In genomic region chrX:10110316-10110932, GRCh38 we compare ENCODE assay signal across 10 cellular contexts. TPM values are rescaled to one million over a fixed set of nuclear protein-coding genes. Genes with fewer than 3 reads are reported as not detected.
DNase-seq lines count a peak whose midpoint lies in the region; ATAC-seq and TF ChIP-seq lines count a peak whose summit lies in the region.
"Had no signal": no experiment of that assay in that cellular context is flagged by ENCODE, and none has a peak within 500 bp of the region (broad histone marks: within the 10 kb centered on the region; RNA-seq: fewer than 3 reads in every experiment).

No MANE protein-coding gene starts in this region.

- peaks cover 2% of the 10 kb centered on the region for H3K79me1 ChIP-seq in neuronal stem cell (ENCODE audit: low read depth, low read length)

- no peaks in the 10 kb centered on the region for H3K36me3 ChIP-seq in CD4-positive, CD25-positive, alpha-beta regulatory T cell (ENCODE audit: control insufficient read depth, insufficient read depth, low read length)
- H3K36me3 ChIP-seq in neuronal stem cell (replicated peaks in 1 of 2; ENCODE audit: control insufficient read depth in 2 of 2, insufficient read depth in 2 of 2, low read length in 2 of 2) (peaks cover 1 to 4% of the 10 kb centered on the region in 2 donors), endodermal cell (ENCODE audit: control insufficient read depth, insufficient read depth, low read length) (no peaks in the 10 kb centered on the region)

- H2BK5ac ChIP-seq in neuronal stem cell (ENCODE audit: low read length), result no peak overlapping the region

- intact Hi-C loops in Calu3 (cut with micrococcal nuclease; ENCODE audit: unreplicated experiment), result no loop called here

- no peak overlapping the region for H2BK120ac ChIP-seq in neuronal stem cell (ENCODE audit: low read depth, low read length)

- H3K4me2 ChIP-seq in neuronal stem cell (ENCODE audit: insufficient read depth, low read length, poor library complexity, severe bottlenecking), result no peak overlapping the region

- peak overlapping the region; percentile 96 to 98 (median 97) for H3K27ac Mint-ChIP-seq in CD4-positive, CD25-positive, alpha-beta regulatory T cell
- peak overlapping the region; percentile 100 for H3K27ac Mint-ChIP-seq in activated naive CD8-positive, alpha-beta T cell treated with anti-CD3 and anti-CD28 coated beads, Interleukin-2, amount 10 ng/mL, durations not matched to agents 7 days and 5 days
- H3K27ac Mint-ChIP-seq in progenitor cell of endocrine pancreas, result no peak overlapping the region
- no peak overlapping the region for H3K27ac Mint-ChIP-seq in endodermal cell
- no peak overlapping the region for H3K27ac Mint-ChIP-seq in Calu3 (ENCODE audit: unreplicated experiment)

- H3K27me3 Mint-ChIP-seq in CD4-positive, CD25-positive, alpha-beta regulatory T cell, result no peaks in the 10 kb centered on the region
- no peaks in the 10 kb centered on the region for H3K27me3 Mint-ChIP-seq in activated naive CD8-positive, alpha-beta T cell treated with anti-CD3 and anti-CD28 coated beads, Interleukin-2, amount 10 ng/mL, durations not matched to agents 7 days and 5 days
- no peaks in the 10 kb centered on the region for H3K27me3 Mint-ChIP-seq in progenitor cell of endocrine pancreas
- no peaks in the 10 kb centered on the region for H3K27me3 Mint-ChIP-seq in endodermal cell (ENCODE audit: insufficient read depth)
- H3K27me3 Mint-ChIP-seq in Calu3 (ENCODE audit: unreplicated experiment), result no peaks in the 10 kb centered on the region

- H3K18ac ChIP-seq in neuronal stem cell (ENCODE audit: low read length), result no peak overlapping the region

- H4K91ac ChIP-seq in neuronal stem cell (ENCODE audit: low read depth, low read length, poor library complexity), result no peak overlapping the region

- TF ChIP-seq CTCF in progenitor cell of endocrine pancreas (IDR thresholded peaks at IDR 0.05; ENCODE audit: unreplicated experiment) (no peak), endodermal cell (conservative IDR thresholded peaks at IDR 0.05) (no peak), Calu3 (IDR thresholded peaks at IDR 0.05; ENCODE audit: unreplicated experiment) (no peak)

- peaks cover 15 to 71% (median 37%) of the 10 kb centered on the region in 4 donors for H3K4me1 Mint-ChIP-seq in CD4-positive, CD25-positive, alpha-beta regulatory T cell
- H3K4me1 Mint-ChIP-seq in activated naive CD8-positive, alpha-beta T cell treated with anti-CD3 and anti-CD28 coated beads, Interleukin-2, amount 10 ng/mL, durations not matched to agents 7 days and 5 days, result peaks cover 47% of the 10 kb centered on the region
- H3K4me1 Mint-ChIP-seq in progenitor cell of endocrine pancreas (ENCODE audit: low read depth) (no peaks in the 10 kb centered on the region), endodermal cell (no peaks in the 10 kb centered on the region), Calu3 (ENCODE audit: low read depth, unreplicated experiment) (no peaks in the 10 kb centered on the region)

- no peak overlapping the region for H4K8ac ChIP-seq in neuronal stem cell (ENCODE audit: low read depth, low read length)

- no peak overlapping the region for H2AFZ ChIP-seq in neuronal stem cell (ENCODE audit: low read length)
- H2AFZ ChIP-seq: GM23248 had no signal

- no CpG with 5 or more reads among the region's 16 CpGs for WGBS in neuronal stem cell (ENCODE audit: extremely low coverage in 2 of 2, insufficient read length in 2 of 2, insufficient replicate concordance in 1 of 2), 2 donors
- WGBS in endodermal cell (ENCODE audit: insufficient coverage in 1 of 2, insufficient read length in 1 of 2), 2 experiments, result 90 to 93% methylated on average over 4 to 16 of the region's 16 CpGs

- H2BK12ac ChIP-seq in neuronal stem cell (ENCODE audit: low read length), result no peak overlapping the region

- H3K9me3 Mint-ChIP-seq in CD4-positive, CD25-positive, alpha-beta regulatory T cell, result no peaks in the 10 kb centered on the region
- H3K9me3 Mint-ChIP-seq in activated naive CD8-positive, alpha-beta T cell treated with anti-CD3 and anti-CD28 coated beads, Interleukin-2, amount 10 ng/mL, durations not matched to agents 7 days and 5 days, result no peaks in the 10 kb centered on the region
- H3K9me3 Mint-ChIP-seq in progenitor cell of endocrine pancreas (ENCODE audit: low read depth) (peaks cover 3% of the 10 kb centered on the region), endodermal cell (peaks cover 50% of the 10 kb centered on the region), Calu3 (ENCODE audit: low read depth, unreplicated experiment) (no peaks in the 10 kb centered on the region)

- H3K9ac ChIP-seq in neuronal stem cell (ENCODE audit: low read depth, low read length, poor library complexity) (no peak overlapping the region), endodermal cell (ENCODE audit: extremely low read depth, low read length, poor library complexity, severe bottlenecking) (no peak overlapping the region)
- H3K9ac ChIP-seq: GM23248 had no signal

- H2BK15ac ChIP-seq in neuronal stem cell (ENCODE audit: low read length), result no peak overlapping the region

- H3K4me1 ChIP-seq in CD4-positive, CD25-positive, alpha-beta regulatory T cell (ENCODE audit: control insufficient read depth, insufficient read depth, low read length, poor library complexity, severe bottlenecking), result peaks cover 49% of the 10 kb centered on the region
- no peaks in the 10 kb centered on the region for H3K4me1 ChIP-seq in neuronal stem cell (ENCODE audit: control insufficient read depth in 2 of 2, insufficient read depth in 1 of 2, low read depth in 1 of 2, low read length in 2 of 2)
- no peaks in the 10 kb centered on the region for H3K4me1 ChIP-seq in endodermal cell (ENCODE audit: control insufficient read depth, insufficient read depth, low read length)
- H3K4me1 ChIP-seq: Caco-2 had no signal

- H3K27me3 ChIP-seq in CD4-positive, CD25-positive, alpha-beta regulatory T cell (ENCODE audit: control insufficient read depth, insufficient read depth, low read length), result no peaks in the 10 kb centered on the region
- H3K27me3 ChIP-seq in neuronal stem cell (ENCODE audit: control insufficient read depth in 3 of 3, insufficient read depth in 3 of 3, low read depth in 1 of 3, low read length in 3 of 3), result no peaks in the 10 kb centered on the region
- no peaks in the 10 kb centered on the region for H3K27me3 ChIP-seq in endodermal cell (ENCODE audit: control insufficient read depth, insufficient read depth, low read length, poor library complexity, severe bottlenecking)

- H3K4ac ChIP-seq in neuronal stem cell (ENCODE audit: low read length), result no peak overlapping the region

- H2AK5ac ChIP-seq in neuronal stem cell (ENCODE audit: low read depth, low read length), result no peak overlapping the region

- CTCF ChIA-PET in Calu3 (lab: Charles Lee), result no interaction called here

- no peak overlapping the region for H3K23ac ChIP-seq in neuronal stem cell (ENCODE audit: low read depth, low read length, poor library complexity)

- no peaks in the 10 kb centered on the region for H3K36me3 Mint-ChIP-seq in CD4-positive, CD25-positive, alpha-beta regulatory T cell
- peaks cover 17% of the 10 kb centered on the region for H3K36me3 Mint-ChIP-seq in activated naive CD8-positive, alpha-beta T cell treated with anti-CD3 and anti-CD28 coated beads, Interleukin-2, amount 10 ng/mL, durations not matched to agents 7 days and 5 days
- peaks cover 4% of the 10 kb centered on the region for H3K36me3 Mint-ChIP-seq in progenitor cell of endocrine pancreas (ENCODE audit: insufficient read depth)
- H3K36me3 Mint-ChIP-seq in endodermal cell (ENCODE audit: low read depth), result peaks cover 22% of the 10 kb centered on the region
- H3K36me3 Mint-ChIP-seq in Calu3 (ENCODE audit: insufficient read depth, unreplicated experiment), result no peaks in the 10 kb centered on the region

- no peaks in the 10 kb centered on the region for H3K9me3 ChIP-seq in CD4-positive, CD25-positive, alpha-beta regulatory T cell (ENCODE audit: control insufficient read depth in 2 of 2, low read length in 2 of 2)
- H3K9me3 ChIP-seq in neuronal stem cell (replicated peaks in 1 of 2; ENCODE audit: control insufficient read depth in 2 of 2, insufficient read depth in 1 of 2, low read depth in 1 of 2, low read length in 2 of 2) (no peaks in the 10 kb centered on the region), endodermal cell (ENCODE audit: control insufficient read depth, low read length) (no peaks in the 10 kb centered on the region)
- H3K9me3 ChIP-seq: Caco-2 had no signal

- DNase-seq in CD4-positive, CD25-positive, alpha-beta regulatory T cell, result no peak
- no peak for DNase-seq in activated naive CD8-positive, alpha-beta T cell treated with anti-CD3 and anti-CD28 coated beads, Interleukin-2, amount 10 ng/mL, durations not matched to agents 7 days and 5 days
- no peak for DNase-seq in neuronal stem cell (ENCODE audit: low spot score)
- DNase-seq in progenitor cell of endocrine pancreas (ENCODE audit: low spot score, unreplicated experiment), result no peak
- no peak for DNase-seq in endodermal cell
- DNase-seq in Calu3, result no peak
- DNase-seq: Caco-2 had no signal

- peak overlapping the region; percentile 51 for H3K4me3 ChIP-seq in CD4-positive, CD25-positive, alpha-beta regulatory T cell (ENCODE audit: low read depth, low read length)
- H3K4me3 ChIP-seq in neuronal stem cell (ENCODE audit: low read length in 2 of 2), result no peak overlapping the region
- H3K4me3 ChIP-seq in endodermal cell (ENCODE audit: low read length), result no peak overlapping the region
- H3K4me3 ChIP-seq: GM23248 had no signal

- POLR2A ChIA-PET in activated naive CD8-positive, alpha-beta T cell treated with anti-CD3 and anti-CD28 coated beads, Interleukin-2, amount 10 ng/mL, durations not matched to agents 7 days and 5 days (lab: Charles Lee), result interaction anchor here (1.0 to 3.8 kb wide), 8 partner anchors 13 to 98 kb away, joined by 3 to 45 read pairs (median 6); no protein-coding TSS in a partner anchor

- H3K27ac ChIP-seq in CD4-positive, CD25-positive, alpha-beta regulatory T cell (ENCODE audit: insufficient read depth, low read length, poor library complexity, severe bottlenecking), result peak overlapping the region; percentile 81
- H3K27ac ChIP-seq in neuronal stem cell (replicated peaks; ENCODE audit: low read length), result no peak overlapping the region
- no peak overlapping the region for H3K27ac ChIP-seq in endodermal cell (ENCODE audit: low read depth, low read length)
- H3K27ac ChIP-seq: GM23248 had no signal

- H3K4me3 Mint-ChIP-seq in CD4-positive, CD25-positive, alpha-beta regulatory T cell, result peak overlapping the region; percentile 75 to 85 (median 80)
- H3K4me3 Mint-ChIP-seq in activated naive CD8-positive, alpha-beta T cell treated with anti-CD3 and anti-CD28 coated beads, Interleukin-2, amount 10 ng/mL, durations not matched to agents 7 days and 5 days, result peak overlapping the region; percentile 90
- H3K4me3 Mint-ChIP-seq in progenitor cell of endocrine pancreas (ENCODE audit: low read depth) (no peak overlapping the region), endodermal cell (no peak overlapping the region), Calu3 (ENCODE audit: low read depth, unreplicated experiment) (no peak overlapping the region)

- H3K14ac ChIP-seq in neuronal stem cell (ENCODE audit: low read length), result peak overlapping the region; percentile 21

- ATAC-seq in CD4-positive, CD25-positive, alpha-beta regulatory T cell (ENCODE audit: low read depth in 2 of 2), result no peak
- ATAC-seq in GM19395 (IDR thresholded peaks at IDR 0.05; ENCODE audit: unreplicated experiment), result peak; percentile 2
- no peak for ATAC-seq in activated naive CD8-positive, alpha-beta T cell treated with anti-CD3 and anti-CD28 coated beads, Interleukin-2, amount 10 ng/mL, durations not matched to agents 7 days and 5 days (ENCODE audit: low read depth)
- no peak for ATAC-seq in GM21737 (IDR thresholded peaks at IDR 0.05; ENCODE audit: unreplicated experiment)

- no TSS peak for BruUV-seq in Calu3 (replicated peaks; lab: Mats Ljungman, UMichigan)

RNA-seq across cellular contexts. Expression of gene CLCN4, which starts 46.4 kb away (rescaled TPM):
- 0.37 TPM for total RNA-seq in CD4-positive, CD25-positive, alpha-beta regulatory T cell
- polyA plus RNA-seq in CD4-positive, CD25-positive, alpha-beta regulatory T cell, result not detected
- total RNA-seq in activated naive CD8-positive, alpha-beta T cell treated with anti-CD3 and anti-CD28 coated beads, Interleukin-2, amount 10 ng/mL, durations not matched to agents 7 days and 5 days, result under 1 TPM in 1 of 2 experiments, not detected in 1; 0.25 TPM
- polyA plus RNA-seq in neuronal stem cell (2013, experiment 1 of 2), result 4.4 TPM
- 4.3 TPM for polyA plus RNA-seq in neuronal stem cell (2013, experiment 2 of 2)
- 14.1 and 15.2 TPM in 2 replicates for total RNA-seq in progenitor cell of endocrine pancreas
- total RNA-seq in endodermal cell, result 1 to 10 TPM; 3.7 to 4.4 TPM
- polyA plus RNA-seq in endodermal cell (2013, experiment 1 of 2), result 6.9 TPM
- polyA plus RNA-seq in endodermal cell (2013, experiment 2 of 2), result 7.7 TPM
- total RNA-seq in Calu3 (2022), result 9.9 and 13.3 TPM in 2 replicates

Comparison
In these comparisons a context has a peak if more than half of its experiments do, and no peak if none do; other contexts are left out.
1. H3K27ac Mint-ChIP-seq: peak in CD4-positive, CD25-positive, alpha-beta regulatory T cell (3 of 3) and activated naive CD8-positive, alpha-beta T cell treated with anti-CD3 and anti-CD28 coated beads, Interleukin-2, amount 10 ng/mL, durations not matched to agents 7 days and 5 days (single experiment); none in progenitor cell of endocrine pancreas (single experiment), endodermal cell (single experiment) and Calu3 (single experiment).
2. H3K4me3 Mint-ChIP-seq: peak in CD4-positive, CD25-positive, alpha-beta regulatory T cell (4 of 4) and activated naive CD8-positive, alpha-beta T cell treated with anti-CD3 and anti-CD28 coated beads, Interleukin-2, amount 10 ng/mL, durations not matched to agents 7 days and 5 days (single experiment); none in progenitor cell of endocrine pancreas (single experiment), endodermal cell (single experiment) and Calu3 (single experiment).